8 cellular contexts compared by ENCODE assay signal in genomic region chr4:153153339-153153851, GRCh38. TPM values are rescaled to one million over a fixed set of nuclear protein-coding genes. Genes with fewer than 3 reads are reported as not detected.
DNase-seq lines count a peak whose midpoint lies in the region; ATAC-seq and TF ChIP-seq lines count a peak whose summit lies in the region.

No MANE protein-coding gene starts in this region.

- DNase-seq in CD4-positive, CD25-positive, alpha-beta regulatory T cell, result peak; percentile 58 to 89 (median 65)
- peak; percentile 22 for DNase-seq in RPMI8226
- peak; percentile 76 for DNase-seq in activated naive CD4-positive, alpha-beta T cell treated with Interleukin-2 at 50 U/mL for 16 hours
- peak in 41 of 42 donors; percentile 25 to 89 (median 74) for DNase-seq in head of caudate nucleus
- no peak for DNase-seq in osteocyte (ENCODE audit: extremely low spot score, unreplicated experiment)
- DNase-seq in transverse colon, result peak; percentile 72

- peak overlapping the region; percentile 51 for H3K27ac ChIP-seq in CD4-positive, CD25-positive, alpha-beta regulatory T cell (ENCODE audit: insufficient read depth, low read length, poor library complexity, severe bottlenecking)
- H3K27ac ChIP-seq in transverse colon, result peak overlapping the region; percentile 78 to 86 (median 82)

- H3K36me3 ChIP-seq in CD4-positive, CD25-positive, alpha-beta regulatory T cell (ENCODE audit: control insufficient read depth, insufficient read depth, low read length), result no peaks in the 10 kb centered on the region
- H3K36me3 ChIP-seq in transverse colon, result no peaks in the 10 kb centered on the region

- peaks cover 15 to 39% (median 24%) of the 10 kb centered on the region in 4 donors for H3K4me1 Mint-ChIP-seq in CD4-positive, CD25-positive, alpha-beta regulatory T cell
- H3K4me1 Mint-ChIP-seq in osteocyte (ENCODE audit: unreplicated experiment), result peaks cover 41% of the 10 kb centered on the region

- ATAC-seq in CD4-positive, CD25-positive, alpha-beta regulatory T cell (ENCODE audit: low read depth in 2 of 2), result peak; percentile 88 to 91
- ATAC-seq in GM19395 (IDR thresholded peaks at IDR 0.05; ENCODE audit: unreplicated experiment), result peak; percentile 67
- peak; percentile 44 for ATAC-seq in HG03521 (IDR thresholded peaks at IDR 0.05; ENCODE audit: unreplicated experiment)

- in situ Hi-C loops in transverse colon (cut with MboI; ENCODE audit: low pct_ligation_motif_present in 1 of 4, low pct_unique_long_range_greater_than_20kb in 1 of 4, low sequenced_read_pairs in 3 of 4), result no loop called here

- peaks cover 0 to 2% (median 0%) of the 10 kb centered on the region in 7 donors for H3K9me3 Mint-ChIP-seq in CD4-positive, CD25-positive, alpha-beta regulatory T cell
- H3K9me3 Mint-ChIP-seq in osteocyte (ENCODE audit: unreplicated experiment), result no peaks in the 10 kb centered on the region

- H3K4me3 Mint-ChIP-seq in CD4-positive, CD25-positive, alpha-beta regulatory T cell, result peak overlapping the region; percentile 92 to 95 (median 94)
- H3K4me3 Mint-ChIP-seq in osteocyte (ENCODE audit: unreplicated experiment), result peak overlapping the region; percentile 81

- TF ChIP-seq POLR2A in transverse colon (IDR thresholded peaks at IDR 0.05), result peak; percentile 58

- peaks cover 9% of the 10 kb centered on the region for H3K27me3 Mint-ChIP-seq in CD4-positive, CD25-positive, alpha-beta regulatory T cell
- H3K27me3 Mint-ChIP-seq in osteocyte (ENCODE audit: unreplicated experiment), result peaks cover 8% of the 10 kb centered on the region

- H3K4me1 ChIP-seq in CD4-positive, CD25-positive, alpha-beta regulatory T cell (ENCODE audit: control insufficient read depth, insufficient read depth, low read length, poor library complexity, severe bottlenecking), result peaks cover 22% of the 10 kb centered on the region
- H3K4me1 ChIP-seq in transverse colon, result peaks cover 0 to 25% (median 21%) of the 10 kb centered on the region in 4 donors

- intact Hi-C loops in head of caudate nucleus (cut with DNase I), result loop anchor here (5.0 kb wide), 2 partner anchors 54 to 69 kb away; no protein-coding TSS in a partner anchor
- intact Hi-C loops in transverse colon (cut with DNase I; ENCODE audit: low total_unique reads), result no loop called here

- TF ChIP-seq CTCF in osteocyte (IDR thresholded peaks at IDR 0.05) (no peak), transverse colon (IDR thresholded peaks at IDR 0.05) (peak in 2 of 5 experiments; percentile 15 to 33)

- H3K27me3 ChIP-seq in CD4-positive, CD25-positive, alpha-beta regulatory T cell (ENCODE audit: control insufficient read depth, insufficient read depth, low read length), result peaks cover 2% of the 10 kb centered on the region
- H3K27me3 ChIP-seq in transverse colon, result no peaks in the 10 kb centered on the region

- peak overlapping the region; percentile 77 for H3K4me3 ChIP-seq in CD4-positive, CD25-positive, alpha-beta regulatory T cell (ENCODE audit: low read depth, low read length)
- H3K4me3 ChIP-seq in transverse colon, result peak overlapping the region; percentile 26 to 55 (median 50)

- no peak for TF ChIP-seq EP300 in transverse colon (IDR thresholded peaks at IDR 0.05; ENCODE audit: low read depth)

- peak overlapping the region; percentile 68 to 76 (median 72) for H3K27ac Mint-ChIP-seq in CD4-positive, CD25-positive, alpha-beta regulatory T cell
- peak overlapping the region; percentile 77 for H3K27ac Mint-ChIP-seq in osteocyte (ENCODE audit: unreplicated experiment)

- 0% methylated on average over 51 of the region's 53 CpGs; no CpG with 5 or more reads in 1 of the 2 donors for WGBS in transverse colon (ENCODE audit: low coverage in 1 of 2), 2 donors

- no peaks in the 10 kb centered on the region for H3K36me3 Mint-ChIP-seq in CD4-positive, CD25-positive, alpha-beta regulatory T cell
- H3K36me3 Mint-ChIP-seq in osteocyte (ENCODE audit: unreplicated experiment), result no peaks in the 10 kb centered on the region

- H3K9me3 ChIP-seq in CD4-positive, CD25-positive, alpha-beta regulatory T cell (ENCODE audit: control insufficient read depth in 2 of 2, low read length in 2 of 2), result no peaks in the 10 kb centered on the region
- no peaks in the 10 kb centered on the region for H3K9me3 ChIP-seq in transverse colon

RNA-seq across cellular contexts. Expression of gene TRIM2, which starts 50.8 kb away (rescaled TPM):
- 3.8 TPM for total RNA-seq in CD4-positive, CD25-positive, alpha-beta regulatory T cell
- 1 to 10 TPM in 2 of 4 donors, under 1 TPM in 2; 0.56 to 1.1 (median 0.85) TPM for polyA plus RNA-seq in CD4-positive, CD25-positive, alpha-beta regulatory T cell
- total RNA-seq in osteocyte (34.0 and 36.0 TPM in 2 replicates), transverse colon (100 to 1,000 TPM in 2 of 4 donors, 10 to 100 TPM in 2; 71.8 to 124 (median 95.3) TPM)
